16 cellular contexts compared by ENCODE assay signal in the genomic region with DNA sequence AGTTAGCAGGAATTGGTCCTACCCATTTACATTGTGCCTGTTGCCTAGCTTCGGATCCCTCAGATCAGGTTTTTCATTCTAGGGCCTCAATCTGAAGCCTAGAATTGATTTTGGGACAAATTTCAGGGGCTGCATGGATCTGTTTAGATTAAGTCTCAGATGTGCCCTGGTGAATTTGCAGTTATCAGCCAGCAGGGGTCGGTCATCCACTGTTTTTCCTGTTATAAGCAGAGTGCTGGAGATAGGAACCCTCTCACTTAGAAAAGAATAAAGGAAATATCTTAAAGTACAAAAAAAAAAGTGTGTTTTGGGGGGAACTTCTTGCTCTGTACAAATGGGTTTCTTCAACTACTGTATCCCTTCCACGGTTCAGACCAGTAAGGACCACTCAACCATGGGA.
DNase-seq lines count a peak whose midpoint lies in the region; ATAC-seq and TF ChIP-seq lines count a peak whose summit lies in the region.
"Had no signal": no experiment of that assay in that cellular context is flagged by ENCODE, and none has a peak within 500 bp of the region (broad histone marks: within the 10 kb centered on the region; RNA-seq: fewer than 3 reads in every experiment).

No MANE protein-coding gene starts in this region.

- TF ChIP-seq CTCF in DOHH2 (IDR thresholded peaks at IDR 0.05; ENCODE audit: low read depth, low read length, poor library complexity, severe bottlenecking) (peak; percentile 53), kidney epithelial cell (IDR thresholded peaks at IDR 0.05; ENCODE audit: insufficient read depth, low read length, poor library complexity, severe bottlenecking) (peak; percentile 42)

- no peaks in the 10 kb centered on the region for H3K36me3 Mint-ChIP-seq in activated naive CD4-positive, alpha-beta T cell treated with anti-CD3 and anti-CD28 coated beads, Interleukin-2, amount 10 ng/mL, durations not matched to agents 7 days and 5 days
- H3K36me3 Mint-ChIP-seq: activated CD4-positive, alpha-beta memory T cell treated with anti-CD3 and anti-CD28 coated beads for 36 hours; activated naive CD8-positive, alpha-beta T cell treated with anti-CD3 and anti-CD28 coated beads, Interleukin-2, amount 10 ng/mL, durations not matched to agents 7 days and 5 days had no signal

- no peak overlapping the region for H3K27ac ChIP-seq in DOHH2 (ENCODE audit: low read depth, low read length)
- H3K27ac ChIP-seq: esophagus muscularis mucosa, SK-N-MC, thyroid gland had no signal

- peak; percentile 53 for TF ChIP-seq RAD21 in Ishikawa (IDR thresholded peaks at IDR 0.05; ENCODE audit: low read depth)

- CTCF ChIA-PET in activated naive CD4-positive, alpha-beta T cell treated with anti-CD3 and anti-CD28 coated beads, Interleukin-2, amount 10 ng/mL, durations not matched to agents 7 days and 5 days (lab: Charles Lee): no interaction called here

- peaks cover 8% of the 10 kb centered on the region for H3K9me3 Mint-ChIP-seq in activated naive CD4-positive, alpha-beta T cell treated with anti-CD3 and anti-CD28 coated beads, Interleukin-2, amount 10 ng/mL, durations not matched to agents 7 days and 5 days

- H3K4me3 ChIP-seq in DOHH2 (ENCODE audit: low read length) (no peak overlapping the region), kidney epithelial cell (ENCODE audit: low read depth, low read length) (no peak overlapping the region)
- H3K4me3 ChIP-seq: esophagus muscularis mucosa, SK-N-MC, thyroid gland had no signal

- no peak overlapping the region for H3K27ac Mint-ChIP-seq in activated naive CD4-positive, alpha-beta T cell treated with anti-CD3 and anti-CD28 coated beads, Interleukin-2, amount 10 ng/mL, durations not matched to agents 7 days and 5 days
- H3K27ac Mint-ChIP-seq: activated CD4-positive, alpha-beta memory T cell treated with anti-CD3 and anti-CD28 coated beads for 36 hours; activated naive CD8-positive, alpha-beta T cell treated with anti-CD3 and anti-CD28 coated beads, Interleukin-2, amount 10 ng/mL, durations not matched to agents 7 days and 5 days; progenitor cell of endocrine pancreas had no signal

- H3F3A ChIP-seq in DOHH2 (ENCODE audit: control insufficient read depth, insufficient read depth): no peaks in the 10 kb centered on the region

- H3K4me2 ChIP-seq in DOHH2 (ENCODE audit: low read length): no peak overlapping the region

- H3K4me1 Mint-ChIP-seq in activated naive CD4-positive, alpha-beta T cell treated with anti-CD3 and anti-CD28 coated beads, Interleukin-2, amount 10 ng/mL, durations not matched to agents 7 days and 5 days: no peaks in the 10 kb centered on the region
- H3K4me1 Mint-ChIP-seq: activated naive CD8-positive, alpha-beta T cell treated with anti-CD3 and anti-CD28 coated beads, Interleukin-2, amount 10 ng/mL, durations not matched to agents 7 days and 5 days had no signal

- H3K4me3 Mint-ChIP-seq in activated naive CD4-positive, alpha-beta T cell treated with anti-CD3 and anti-CD28 coated beads, Interleukin-2, amount 10 ng/mL, durations not matched to agents 7 days and 5 days: no peak overlapping the region
- H3K4me3 Mint-ChIP-seq: activated CD4-positive, alpha-beta memory T cell treated with anti-CD3 and anti-CD28 coated beads for 36 hours; activated naive CD8-positive, alpha-beta T cell treated with anti-CD3 and anti-CD28 coated beads, Interleukin-2, amount 10 ng/mL, durations not matched to agents 7 days and 5 days had no signal

- H4K20me1 ChIP-seq in DOHH2 (ENCODE audit: control insufficient read depth, insufficient read depth, low read depth, low read length): no peaks in the 10 kb centered on the region

- no peaks in the 10 kb centered on the region for H3K27me3 ChIP-seq in DOHH2 (ENCODE audit: control insufficient read depth, low read length)
- no peaks in the 10 kb centered on the region for H3K27me3 ChIP-seq in kidney epithelial cell (ENCODE audit: control insufficient read depth, insufficient read depth, low read length)
- H3K27me3 ChIP-seq: esophagus muscularis mucosa, thyroid gland had no signal

- TF ChIP-seq EP300 in Ishikawa (IDR thresholded peaks at IDR 0.05; ENCODE audit: borderline replicate concordance): no peak

- H3K4me1 ChIP-seq in DOHH2 (ENCODE audit: control insufficient read depth, low read length): no peaks in the 10 kb centered on the region
- H3K4me1 ChIP-seq: esophagus muscularis mucosa, thyroid gland had no signal

- H3K9me3 ChIP-seq in DOHH2 (ENCODE audit: control insufficient read depth, insufficient read depth, low read length): peaks cover 8% of the 10 kb centered on the region; the same call in 1 of the 2 replicates
- H3K9me3 ChIP-seq: thyroid gland had no signal

- ATAC-seq in HG02763 (IDR thresholded peaks at IDR 0.05; ENCODE audit: unreplicated experiment): no peak
- ATAC-seq: left cardiac atrium had no signal

- peak; percentile 14 for DNase-seq in amniotic epithelial cell (ENCODE audit: low read depth)
- DNase-seq in kidney epithelial cell (ENCODE audit: low read depth): no peak
- DNase-seq in activated naive CD4-positive, alpha-beta T cell treated with anti-CD3 and anti-CD28 coated beads, Interleukin-2, amount 10 ng/mL, durations not matched to agents 7 days and 5 days: no peak
- DNase-seq in 8988T: no peak
- no peak for DNase-seq in GDM1 (lab: John Stamatoyannopoulos, UW)
- DNase-seq: activated CD4-positive, alpha-beta memory T cell treated with anti-CD3 and anti-CD28 coated beads for 36 hours; activated naive CD8-positive, alpha-beta T cell treated with anti-CD3 and anti-CD28 coated beads, Interleukin-2, amount 10 ng/mL, durations not matched to agents 7 days and 5 days; left cardiac atrium; NCI-H2081; thyroid gland had no signal

- H3K9me2 ChIP-seq in DOHH2 (replicated peaks; ENCODE audit: control insufficient read depth, low read length): no peaks in the 10 kb centered on the region

- no peaks in the 10 kb centered on the region for H3K27me3 Mint-ChIP-seq in activated naive CD4-positive, alpha-beta T cell treated with anti-CD3 and anti-CD28 coated beads, Interleukin-2, amount 10 ng/mL, durations not matched to agents 7 days and 5 days
- H3K27me3 Mint-ChIP-seq: activated CD4-positive, alpha-beta memory T cell treated with anti-CD3 and anti-CD28 coated beads for 36 hours; activated naive CD8-positive, alpha-beta T cell treated with anti-CD3 and anti-CD28 coated beads, Interleukin-2, amount 10 ng/mL, durations not matched to agents 7 days and 5 days; progenitor cell of endocrine pancreas had no signal

- no peaks in the 10 kb centered on the region for H3K79me2 ChIP-seq in DOHH2 (ENCODE audit: control insufficient read depth, low read length)

- H3K36me3 ChIP-seq in DOHH2 (ENCODE audit: control insufficient read depth, low read length) (no peaks in the 10 kb centered on the region), kidney epithelial cell (ENCODE audit: control insufficient read depth, insufficient read depth, low read length) (no peaks in the 10 kb centered on the region)
- H3K36me3 ChIP-seq: esophagus muscularis mucosa, thyroid gland had no signal

TF ChIP-seq in Ishikawa, 13 proteins besides CTCF, POLR2A, EP300 and RAD21:
- TF ChIP-seq NFIC (IDR thresholded peaks at IDR 0.05): no peak
- TF ChIP-seq, protein P1, sequence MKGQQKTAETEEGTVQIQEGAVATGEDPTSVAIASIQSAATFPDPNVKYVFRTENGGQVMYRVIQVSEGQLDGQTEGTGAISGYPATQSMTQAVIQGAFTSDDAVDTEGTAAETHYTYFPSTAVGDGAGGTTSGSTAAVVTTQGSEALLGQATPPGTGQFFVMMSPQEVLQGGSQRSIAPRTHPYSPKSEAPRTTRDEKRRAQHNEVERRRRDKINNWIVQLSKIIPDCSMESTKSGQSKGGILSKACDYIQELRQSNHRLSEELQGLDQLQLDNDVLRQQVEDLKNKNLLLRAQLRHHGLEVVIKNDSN (IDR thresholded peaks at IDR 0.05): no peak
